In the genomic region with DNA sequence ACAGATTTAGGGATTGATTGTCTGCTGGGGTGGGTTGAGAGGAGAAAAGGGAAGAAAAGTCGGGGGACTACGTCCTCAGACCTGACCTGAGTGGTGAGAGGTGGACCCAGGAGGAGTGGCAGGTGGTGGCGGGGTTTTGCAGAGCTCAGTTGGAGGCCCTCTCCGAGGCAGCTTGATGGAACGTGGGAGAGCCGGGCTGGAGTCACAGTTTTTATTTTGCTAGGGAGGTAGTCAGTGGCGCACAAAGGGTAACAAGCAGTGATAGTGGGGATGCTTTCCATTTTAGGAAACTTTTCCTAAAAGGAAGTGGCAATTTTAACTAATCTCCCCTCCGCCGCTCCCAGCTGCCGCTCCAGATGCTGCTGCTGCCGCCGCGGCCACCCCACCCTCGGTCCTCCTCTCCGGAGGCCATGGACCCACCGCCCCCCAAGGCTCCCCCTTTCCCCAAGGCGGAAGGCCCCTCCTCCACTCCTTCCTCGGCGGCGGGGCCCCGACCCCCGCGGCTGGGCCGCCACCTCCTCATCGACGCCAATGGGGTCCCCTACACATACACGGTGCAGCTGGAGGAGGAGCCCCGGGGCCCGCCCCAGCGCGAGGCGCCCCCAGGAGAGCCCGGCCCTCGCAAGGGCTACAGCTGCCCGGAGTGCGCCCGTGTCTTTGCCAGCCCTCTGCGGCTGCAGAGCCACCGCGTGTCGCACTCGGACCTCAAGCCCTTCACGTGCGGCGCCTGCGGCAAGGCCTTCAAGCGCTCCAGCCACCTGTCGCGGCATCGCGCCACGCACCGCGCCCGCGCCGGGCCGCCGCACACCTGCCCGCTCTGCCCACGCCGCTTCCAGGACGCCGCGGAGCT, we compare ENCODE assay signal across 1 cellular context.
A peak's percentile ranks its signal among the peaks of the same experiment; 100 is the strongest.
TF ChIP-seq lines count a peak whose summit lies in the region.

No MANE protein-coding gene starts in this region.

TF ChIP-seq in IMR-90, 13 proteins besides CTCF, POLR2A, EP300 and RAD21:
- TF ChIP-seq BHLHE40 (IDR thresholded peaks at IDR 0.05; ENCODE audit: low read depth, low read length) (0 out of 2 replicates have a peak, but pooled peaks have one; percentile 13), CHD1 (IDR thresholded peaks at IDR 0.05; ENCODE audit: low read depth, low read length) (no peak), CEBPB (IDR thresholded peaks at IDR 0.05; ENCODE audit: low read depth, low read length) (no peak), MAZ (IDR thresholded peaks at IDR 0.05; ENCODE audit: borderline replicate concordance, low read depth, low read length) (0 out of 2 replicates have a peak, but pooled peaks have one; percentile 11)
